ENCODE assay signal across 2 cellular contexts in genomic region chr9:132976571-132976970, GRCh38.
A peak's percentile ranks its signal among the peaks of the same experiment; 100 is the strongest.
TF ChIP-seq lines count a peak whose summit lies in the region.

No MANE protein-coding gene starts in this region.

TF ChIP-seq in HEK293, 187 proteins besides CTCF, POLR2A, EP300 and RAD21:
- TF ChIP-seq PATZ1 (tag by site-specific recombination; IDR thresholded peaks at IDR 0.05) (no peak), ZNF514 (tag by site-specific recombination; IDR thresholded peaks at IDR 0.05) (no peak), ZFP41 (tag by site-specific recombination; IDR thresholded peaks at IDR 0.05; ENCODE audit: borderline replicate concordance) (no peak), ZNF121 (tag by site-specific recombination; IDR thresholded peaks at IDR 0.05) (peak; percentile 57; the same call in 1 of the 2 replicates)

TF ChIP-seq in K562, 482 proteins besides CTCF, POLR2A, EP300 and RAD21:
- TF ChIP-seq BCOR (IDR thresholded peaks at IDR 0.05) (peak; percentile 69), HIVEP1 (CRISPR knock-in tag; IDR thresholded peaks at IDR 0.05) (no peak), RBM25 (IDR thresholded peaks at IDR 0.05; ENCODE audit: low read depth, low read length, severe bottlenecking) (peak; percentile 47), ZNF121 (CRISPR knock-in tag; conservative IDR thresholded peaks at IDR 0.05) (peak; percentile 86)
